22 cellular contexts compared by ENCODE assay signal in the genomic region with DNA sequence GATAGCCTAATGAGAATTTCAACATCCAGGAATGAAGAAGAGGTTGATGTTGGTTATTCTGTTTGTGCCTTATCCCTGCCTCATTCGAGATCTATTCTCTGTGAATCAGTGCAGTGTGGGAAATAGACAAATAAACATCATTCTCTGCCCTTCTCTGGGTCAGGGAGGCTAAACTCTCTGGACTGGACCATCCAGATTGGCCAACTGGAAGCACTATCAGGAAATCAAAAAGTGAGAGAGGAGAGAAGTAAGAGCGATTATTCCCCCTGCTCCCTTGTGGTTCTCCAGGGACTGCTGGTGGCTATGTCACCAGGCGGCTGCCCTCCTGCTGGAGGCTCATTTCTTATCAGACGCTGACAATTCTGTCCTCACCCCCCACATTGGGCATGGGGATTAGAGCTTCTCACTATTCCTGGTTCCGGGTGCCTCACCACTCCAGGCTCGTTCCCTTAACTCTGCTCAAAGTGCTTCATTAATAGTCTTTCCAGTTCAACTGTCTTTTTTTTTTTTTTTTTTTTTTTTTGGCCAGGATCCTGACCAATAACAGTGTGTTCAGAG.
A peak's percentile ranks its signal among the peaks of the same experiment; 100 is the strongest.
DNase-seq lines count a peak whose midpoint lies in the region; ATAC-seq, FAIRE-seq and TF ChIP-seq lines count a peak whose summit lies in the region.
"Had no signal": no experiment of that assay in that cellular context is flagged by ENCODE, and none has a peak within 500 bp of the region (broad histone marks: within the 10 kb centered on the region; RNA-seq: fewer than 3 reads in every experiment).

No MANE protein-coding gene starts in this region.

- H3K9me3 ChIP-seq in BE2C (no peaks in the 10 kb centered on the region), GM12878 (replicated peaks; ENCODE audit: control insufficient read depth, insufficient read depth, low read length) (no peaks in the 10 kb centered on the region)
- no peaks in the 10 kb centered on the region for H3K9me3 ChIP-seq in BLaER1 treated with 17β-estradiol and CSF1 and Interleukin-3, amounts not matched to agents 10 nM and 100 nM (replicated peaks in 1 of 11)
- H3K9me3 ChIP-seq: SJSA1 had no signal

- H2AFZ ChIP-seq in GM12878 (ENCODE audit: control insufficient read depth, low read depth, low read length) = no peak overlapping the region
- H2AFZ ChIP-seq: GM23248, PC-9 had no signal

- FAIRE-seq in GM12878 (lab: Jason Lieb, UNC) = no peak
- FAIRE-seq: GM19239 had no signal

- H3K4me3 Mint-ChIP-seq in stimulated activated memory B cell treated with anti-CD40 and anti-IgM and Interleukin-4, amounts not matched to agents 10 μg/mL and 1 μg/mL and 100 μg/mL, for 72 hours = no peak overlapping the region
- H3K4me3 Mint-ChIP-seq: T-helper 1 cell treated with Interleukin-12 subunit alpha and Interleukin-12 subunit beta and Interleukin-4 antibody, amounts not matched to agents 30 μg/mL and 1 μg/mL, for 36 hours had no signal

- SMC1A ChIA-PET in GM12878 (lab: Charles Lee; ENCODE audit: uncharacterized antibody, unreplicated experiment) = interaction anchor here (3.6 kb wide), 1 partner anchor 10 kb away, joined by 14 read pairs; no protein-coding TSS in a partner anchor

- H3K9ac ChIP-seq in BLaER1 treated with 17β-estradiol and CSF1 and Interleukin-3, amounts not matched to agents 10 nM and 100 nM = no peak overlapping the region
- no peak overlapping the region for H3K9ac ChIP-seq in GM12878 (ENCODE audit: control insufficient read depth, insufficient read depth, low read length)
- H3K9ac ChIP-seq: GM23248 had no signal

- POLR2A ChIA-PET in GM12878 (lab: Charles Lee) = interaction anchor here (0.6 kb wide), 1 partner anchor 372 kb away, joined by 4 read pairs; no protein-coding TSS in a partner anchor

- H3K79me2 ChIP-seq in GM12878 (ENCODE audit: control insufficient read depth, insufficient read depth, low read length) = no peaks in the 10 kb centered on the region

- H3K4me1 Mint-ChIP-seq in stimulated activated memory B cell treated with anti-CD40 and anti-IgM and Interleukin-4, amounts not matched to agents 10 μg/mL and 1 μg/mL and 100 μg/mL, for 72 hours = no peaks in the 10 kb centered on the region

- no peak for TF ChIP-seq EP300 in GM12878 (IDR thresholded peaks at IDR 0.05; ENCODE audit: borderline replicate concordance in 1 of 2, control insufficient read depth in 1 of 2, low read depth in 2 of 2, low read length in 2 of 2)

- H3K36me3 ChIP-seq in BE2C (no peaks in the 10 kb centered on the region), GM12878 (ENCODE audit: control insufficient read depth in 2 of 2, insufficient read depth in 2 of 2, low read length in 1 of 2) (no peaks in the 10 kb centered on the region)
- H3K36me3 ChIP-seq in BLaER1 treated with 17β-estradiol and CSF1 and Interleukin-3, amounts not matched to agents 10 nM and 100 nM = no peaks in the 10 kb centered on the region
- H3K36me3 ChIP-seq: SJSA1 had no signal

- in situ Hi-C loops in GM12878 (cut with MboI) = no loop called here

- no peaks in the 10 kb centered on the region for H3K36me3 Mint-ChIP-seq in stimulated activated memory B cell treated with anti-CD40 and anti-IgM and Interleukin-4, amounts not matched to agents 10 μg/mL and 1 μg/mL and 100 μg/mL, for 72 hours

- H3K27ac ChIP-seq in BLaER1 treated with 17β-estradiol and CSF1 and Interleukin-3, amounts not matched to agents 10 nM and 100 nM = no peak overlapping the region
- no peak overlapping the region for H3K27ac ChIP-seq in GM12878 (ENCODE audit: control insufficient read depth, insufficient read depth)
- H3K27ac ChIP-seq: GM23248, PC-9, RWPE1, SJSA1 had no signal

- H3K4me2 ChIP-seq in BLaER1 treated with 17β-estradiol and CSF1 and Interleukin-3, amounts not matched to agents 10 nM and 100 nM = peak overlapping the region in 8 of 11 experiments; percentile 9 to 46 (median 18); a peak in 8 of 22 replicates
- no peak overlapping the region for H3K4me2 ChIP-seq in GM12878 (ENCODE audit: control insufficient read depth, insufficient read depth)
- H3K4me2 ChIP-seq: PC-9 had no signal

- no peak for TF ChIP-seq RAD21 in GM12878 (IDR thresholded peaks at IDR 0.05; ENCODE audit: insufficient read depth, low read depth, low read length)

- DNase-seq in BE2C (peak; percentile 35), NCI-H146 treated with DMSO at 0.1 percent for 48 hours (lab: John Stamatoyannopoulos, UW; ENCODE audit: unreplicated experiment) (peak; percentile 20), GM12878 (ENCODE audit: low read depth, low spot score) (no peak), DMS79 (lab: John Stamatoyannopoulos, UW) (no peak), HuH-7 (ENCODE audit: low spot score) (no peak)
- DNase-seq: COR-L47, GDM1, GM23248, HCEC 1CT, KG1, NCI-H2029 treated with DMSO at 0.1 percent for 48 hours, NCI-H2227 treated with DMSO at 0.1 percent for 48 hours, NCI-H510A treated with DMSO at 0.1 percent for 48 hours, NCI-H774, PC-9 had no signal

- H3K27me3 Mint-ChIP-seq in stimulated activated memory B cell treated with anti-CD40 and anti-IgM and Interleukin-4, amounts not matched to agents 10 μg/mL and 1 μg/mL and 100 μg/mL, for 72 hours = peaks cover 51% of the 10 kb centered on the region

- intact Hi-C loops in GM12878 (cut with micrococcal nuclease; ENCODE audit: unreplicated experiment) = no loop called here

- CTCF ChIA-PET in GM12878 (lab: Yijun Ruan, JAX) = no interaction called here

- RAD21 ChIA-PET in GM12878 (lab: Charles Lee; ENCODE audit: unreplicated experiment) = interaction anchor here (1.3 kb wide), 1 partner anchor 10 kb away, joined by 5 read pairs; no protein-coding TSS in a partner anchor

- H4K20me1 ChIP-seq in BLaER1 treated with 17β-estradiol and CSF1 and Interleukin-3, amounts not matched to agents 10 nM and 100 nM = no peaks in the 10 kb centered on the region
- no peaks in the 10 kb centered on the region for H4K20me1 ChIP-seq in GM12878 (ENCODE audit: control insufficient read depth, insufficient read depth)

- no TSS peak for BruUV-seq in GM12878 (replicated peaks; lab: Mats Ljungman, UMichigan)

- H3K27ac Mint-ChIP-seq in stimulated activated memory B cell treated with anti-CD40 and anti-IgM and Interleukin-4, amounts not matched to agents 10 μg/mL and 1 μg/mL and 100 μg/mL, for 72 hours = no peak overlapping the region
- H3K27ac Mint-ChIP-seq: T-helper 1 cell treated with Interleukin-12 subunit alpha and Interleukin-12 subunit beta and Interleukin-4 antibody, amounts not matched to agents 30 μg/mL and 1 μg/mL, for 36 hours had no signal

- TF ChIP-seq CTCF in BE2C (IDR thresholded peaks at IDR 0.05; ENCODE audit: low read depth, low read length) (no peak), GM12878 (IDR thresholded peaks at IDR 0.05 in 2 of 3, conservative IDR thresholded peaks at IDR 0.05 in 1 of 3; ENCODE audit: control insufficient read depth in 2 of 3, extremely low read depth in 1 of 3, insufficient read depth in 1 of 3, low read depth in 3 of 3, low read length in 3 of 3) (no peak)

- no peaks in the 10 kb centered on the region for H3K27me3 ChIP-seq in BE2C
- no peaks in the 10 kb centered on the region for H3K27me3 ChIP-seq in BLaER1 treated with 17β-estradiol and CSF1 and Interleukin-3, amounts not matched to agents 10 nM and 100 nM
- H3K27me3 ChIP-seq in GM12878 (replicated peaks in 1 of 2; ENCODE audit: control insufficient read depth in 2 of 2, insufficient read depth in 2 of 2, low read length in 1 of 2) = no peaks in the 10 kb centered on the region
- H3K27me3 ChIP-seq: SJSA1 had no signal

- no peak for ATAC-seq in GM12878
- ATAC-seq in stimulated activated memory B cell treated with anti-CD40 and anti-IgM and Interleukin-4, amounts not matched to agents 10 μg/mL and 1 μg/mL and 100 μg/mL, for 72 hours = no peak
- ATAC-seq in HG03095 (IDR thresholded peaks at IDR 0.05; ENCODE audit: unreplicated experiment) = no peak

- no peak for TF ChIP-seq POLR2A in GM12878 (IDR thresholded peaks at IDR 0.05; ENCODE audit: low read depth, low read length)

- H3K4me3 ChIP-seq in BE2C (ENCODE audit: low read depth, low read length) (no peak overlapping the region), GM12878 (no peak overlapping the region)
- no peak overlapping the region for H3K4me3 ChIP-seq in BLaER1 treated with 17β-estradiol and CSF1 and Interleukin-3, amounts not matched to agents 10 nM and 100 nM
- H3K4me3 ChIP-seq: GM23248, PC-9, SJSA1 had no signal

- peaks cover 7% of the 10 kb centered on the region; the same call in 1 of the 2 replicates for H3K4me1 ChIP-seq in BE2C
- peaks cover 0 to 10% (median 3%) of the 10 kb centered on the region in 10 experiments; a peak in 9 of 20 replicates for H3K4me1 ChIP-seq in BLaER1 treated with 17β-estradiol and CSF1 and Interleukin-3, amounts not matched to agents 10 nM and 100 nM
- no peaks in the 10 kb centered on the region for H3K4me1 ChIP-seq in GM12878 (ENCODE audit: control insufficient read depth, insufficient read depth, low read length)

- WGBS in GM12878 (ENCODE audit: insufficient coverage, insufficient replicate concordance, low lambda C conversion rate, missing lambda C conversion rate) = 24% methylated on average over 6 of the region's 6 CpGs

- H3K9me3 Mint-ChIP-seq in stimulated activated memory B cell treated with anti-CD40 and anti-IgM and Interleukin-4, amounts not matched to agents 10 μg/mL and 1 μg/mL and 100 μg/mL, for 72 hours = no peaks in the 10 kb centered on the region
- H3K9me3 Mint-ChIP-seq: T-helper 1 cell treated with Interleukin-12 subunit alpha and Interleukin-12 subunit beta and Interleukin-4 antibody, amounts not matched to agents 30 μg/mL and 1 μg/mL, for 36 hours had no signal

TF ChIP-seq in GM12878, 131 proteins besides CTCF, POLR2A, EP300 and RAD21:
- TF ChIP-seq ZNF384 (IDR thresholded peaks at IDR 0.05; ENCODE audit: borderline replicate concordance, low read depth, low read length) (0 out of 2 replicates have a peak, but pooled peaks have one; percentile 9), RBBP5 (conservative IDR thresholded peaks at IDR 0.05) (no peak), SMC3 (IDR thresholded peaks at IDR 0.05; ENCODE audit: borderline replicate concordance, low read length) (no peak)

Comparison
In these comparisons a context has a peak if more than half of its experiments do, and no peak if none do; other contexts are left out.
1. DNase-seq: peak in BE2C (single experiment) and NCI-H146 treated with DMSO at 0.1 percent for 48 hours (single experiment); none in GM12878 (single experiment), DMS79 (single experiment) and HuH-7 (single experiment).